1 cellular context compared by ENCODE assay signal in the genomic region with DNA sequence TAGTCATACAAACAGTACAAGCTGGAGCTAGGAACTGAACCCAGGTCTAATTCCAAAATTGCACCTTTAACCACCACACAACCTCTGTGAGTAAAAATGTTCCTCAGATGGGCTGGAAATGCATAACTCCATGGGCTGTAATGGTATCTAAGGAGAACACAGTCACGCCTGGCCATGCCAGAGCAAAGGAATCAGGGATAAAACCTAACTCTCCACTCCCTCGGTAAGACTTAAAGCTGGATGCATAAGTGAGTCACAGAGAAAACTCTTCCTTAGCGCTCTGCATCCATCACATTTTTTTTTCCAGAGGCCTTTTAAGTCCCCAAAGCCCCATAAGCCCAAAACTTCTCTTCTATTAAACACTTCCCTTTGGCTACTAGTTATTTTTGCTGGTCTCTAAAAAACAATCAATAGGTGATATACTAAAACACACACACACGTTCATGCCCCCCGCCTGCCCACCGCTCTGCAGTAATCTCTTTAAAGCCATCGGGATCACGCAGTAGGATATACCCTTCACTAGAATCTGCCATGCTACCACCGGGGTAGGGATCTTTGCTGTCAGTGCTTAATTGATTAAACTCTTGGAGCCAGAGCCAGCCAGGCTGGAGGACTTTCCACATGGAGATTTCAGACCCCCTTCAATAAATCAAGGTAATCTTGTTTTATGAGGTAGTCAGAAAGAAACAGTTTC.
TF ChIP-seq lines count a peak whose summit lies in the region.

No MANE protein-coding gene starts in this region.

TF ChIP-seq in SK-N-SH, 30 proteins besides CTCF, POLR2A, EP300 and RAD21 (continued from another document):
- TF ChIP-seq, protein P1, sequence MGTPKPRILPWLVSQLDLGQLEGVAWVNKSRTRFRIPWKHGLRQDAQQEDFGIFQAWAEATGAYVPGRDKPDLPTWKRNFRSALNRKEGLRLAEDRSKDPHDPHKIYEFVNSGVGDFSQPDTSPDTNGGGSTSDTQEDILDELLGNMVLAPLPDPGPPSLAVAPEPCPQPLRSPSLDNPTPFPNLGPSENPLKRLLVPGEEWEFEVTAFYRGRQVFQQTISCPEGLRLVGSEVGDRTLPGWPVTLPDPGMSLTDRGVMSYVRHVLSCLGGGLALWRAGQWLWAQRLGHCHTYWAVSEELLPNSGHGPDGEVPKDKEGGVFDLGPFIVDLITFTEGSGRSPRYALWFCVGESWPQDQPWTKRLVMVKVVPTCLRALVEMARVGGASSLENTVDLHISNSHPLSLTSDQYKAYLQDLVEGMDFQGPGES (IDR thresholded peaks at IDR 0.05; ENCODE audit: low read depth, low read length) = no peak
- TF ChIP-seq RFX5 (IDR thresholded peaks at IDR 0.05; ENCODE audit: low read length) = no peak
